ENCODE assay signal across 1 cellular context in genomic region chr7:26117142-26117807, GRCh38.
TF ChIP-seq lines count a peak whose summit lies in the region.

No MANE protein-coding gene starts in this region.

TF ChIP-seq in HepG2, 621 proteins besides CTCF, POLR2A, EP300 and RAD21 (continued from another document):
- TF ChIP-seq CBX1 (IDR thresholded peaks at IDR 0.05; ENCODE audit: low read depth) = no peak
- no peak for TF ChIP-seq ZNF790 (CRISPR knock-in tag; IDR thresholded peaks at IDR 0.05; ENCODE audit: borderline replicate concordance)
- TF ChIP-seq ZSCAN12 (CRISPR knock-in tag; IDR thresholded peaks at IDR 0.05) = no peak
TF ChIP-seq in HepG2: peak in this region for 0.
